1 cellular context compared by ENCODE assay signal in genomic region chr1:205670143-205670431, GRCh38.
A peak's percentile ranks its signal among the peaks of the same experiment; 100 is the strongest.
TF ChIP-seq lines count a peak whose summit lies in the region.

No MANE protein-coding gene starts in this region.

TF ChIP-seq in GM12878, 131 proteins besides CTCF, POLR2A, EP300 and RAD21:
- 0 out of 4 replicates have a peak, but pooled peaks of 1 of the 2 experiments have one; percentile 5 for TF ChIP-seq IKZF2 (IDR thresholded peaks at IDR 0.05)
- 0 out of 2 replicates have a peak, but pooled peaks have one; percentile 15 for TF ChIP-seq POLR2AphosphoS2 (IDR thresholded peaks at IDR 0.05; ENCODE audit: low read depth, low read length)
- peak; percentile 35 for TF ChIP-seq MEF2B (IDR thresholded peaks at IDR 0.05; ENCODE audit: partially characterized antibody, poor library complexity, severe bottlenecking)
- no peak for TF ChIP-seq ESRRA (IDR thresholded peaks at IDR 0.05; ENCODE audit: low read length)
TF ChIP-seq in GM12878: peak in this region for 3.
